Comparison of ENCODE assay signal across 8 cellular contexts in the genomic region with DNA sequence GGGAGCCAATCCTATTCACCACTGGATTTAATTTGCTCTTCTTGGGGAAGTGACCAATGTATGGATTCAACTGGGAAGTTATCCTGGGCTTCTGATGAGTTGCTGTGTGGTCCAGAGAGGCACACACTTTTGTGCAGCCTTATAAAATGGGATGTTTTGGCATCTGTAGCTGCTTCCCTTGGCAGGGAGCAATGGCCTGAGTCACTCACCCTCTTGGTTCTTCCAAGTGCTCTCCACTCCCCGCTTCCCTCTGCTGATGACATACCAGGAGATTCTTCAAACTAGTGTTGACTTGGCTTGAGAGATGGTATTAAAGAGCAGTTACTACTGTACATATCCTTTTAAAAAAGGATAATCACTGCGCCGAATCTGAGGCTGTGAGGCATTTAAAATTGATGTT.
DNase-seq lines count a peak whose midpoint lies in the region; TF ChIP-seq lines count a peak whose summit lies in the region.
"Had no signal": no experiment of that assay in that cellular context is flagged by ENCODE, and none has a peak within 500 bp of the region (broad histone marks: within the 10 kb centered on the region; RNA-seq: fewer than 3 reads in every experiment).

No MANE protein-coding gene starts in this region.

- no peaks in the 10 kb centered on the region for H3K27me3 Mint-ChIP-seq in H9 (ENCODE audit: low read depth)
- H3K27me3 Mint-ChIP-seq in glutamatergic neuron (ENCODE audit: unreplicated experiment), result peaks cover 3% of the 10 kb centered on the region

- H3K23me2 ChIP-seq in H9 (ENCODE audit: insufficient read length, low read depth, low read length, poor library complexity, severe bottlenecking), result no peaks in the 10 kb centered on the region

- H3K23ac ChIP-seq in H9 (ENCODE audit: insufficient read length, low read depth, low read length), result no peak overlapping the region

- H3K79me2 ChIP-seq in H9 (ENCODE audit: insufficient read depth, low read length), result peaks cover 88% of the 10 kb centered on the region

- no peak overlapping the region for H2AFZ ChIP-seq in H9 (ENCODE audit: low read length)

- no peak overlapping the region for H3K4me3 Mint-ChIP-seq in H9
- no peak overlapping the region for H3K4me3 Mint-ChIP-seq in glutamatergic neuron (ENCODE audit: unreplicated experiment)

- no peaks in the 10 kb centered on the region for H3K79me1 ChIP-seq in H9 (ENCODE audit: insufficient read depth, low read depth, low read length, poor library complexity, severe bottlenecking)

- H3K56ac ChIP-seq in H9 (ENCODE audit: insufficient read length, low read depth, low read length), result no peak overlapping the region

- peaks cover 2% of the 10 kb centered on the region for H4K20me1 ChIP-seq in H9 (ENCODE audit: control insufficient read depth, insufficient read depth, insufficient read length)

- H2BK120ac ChIP-seq in H9 (ENCODE audit: low read depth, low read length, poor library complexity, severe bottlenecking), result no peak overlapping the region

- H3K9me3 Mint-ChIP-seq in H9, result no peaks in the 10 kb centered on the region
- H3K9me3 Mint-ChIP-seq in glutamatergic neuron (ENCODE audit: unreplicated experiment), result no peaks in the 10 kb centered on the region

- H3K4me1 Mint-ChIP-seq in H9 (peaks cover 78 to 84% of the 10 kb centered on the region in 2 experiments), glutamatergic neuron (ENCODE audit: low read depth, unreplicated experiment) (peaks cover 35% of the 10 kb centered on the region)

- H3K9ac ChIP-seq in H9 (ENCODE audit: extremely low read depth, insufficient read length, low read length), result no peak overlapping the region

- no peak overlapping the region for H2BK20ac ChIP-seq in H9 (ENCODE audit: low read depth, low read length, poor library complexity, severe bottlenecking)

- peak overlapping the region in 2 of 3 experiments; percentile 5 to 78; a peak in 2 of 7 replicates for H3K27ac Mint-ChIP-seq in H9
- H3K27ac Mint-ChIP-seq in glutamatergic neuron (ENCODE audit: unreplicated experiment), result peak overlapping the region; percentile 48

- H3T11ph ChIP-seq in H9 (ENCODE audit: low read length), result no peak overlapping the region

- H3K27me3 ChIP-seq in H9 (ENCODE audit: insufficient read depth, low read length), result no peaks in the 10 kb centered on the region

- H2BK5ac ChIP-seq in H9 (ENCODE audit: insufficient read length, low read length), result no peak overlapping the region

- DNase-seq in H9 (no peak), amniotic epithelial cell (ENCODE audit: low read depth) (peak; percentile 51), glutamatergic neuron (no peak), superior temporal gyrus (ENCODE audit: extremely low spot score) (peak; percentile 40), Kasumi-1 (lab: John Stamatoyannopoulos, UW) (no peak), DMS79 (lab: John Stamatoyannopoulos, UW) (no peak)
- DNase-seq in activated effector memory CD4-positive, alpha-beta T cell treated with anti-CD3 and anti-CD28 coated beads, Interleukin-2, amount 50 U/mL, for 16 hours, result no peak
- DNase-seq: activated naive CD4-positive, alpha-beta T cell had no signal

- H3K4me1 ChIP-seq in H9 (ENCODE audit: insufficient read depth, low read length), result peaks cover 19% of the 10 kb centered on the region; the same call in 1 of the 2 replicates

- no peak overlapping the region for H3K18ac ChIP-seq in H9 (ENCODE audit: insufficient read length, low read depth, low read length)

- no peak overlapping the region for H2BK12ac ChIP-seq in H9 (ENCODE audit: insufficient read length, low read depth, low read length)

- H4K91ac ChIP-seq in H9 (ENCODE audit: insufficient read length, low read depth, low read length), result no peak overlapping the region

- H3K27ac ChIP-seq in H9 (ENCODE audit: insufficient read length, low read depth, low read length), result no peak overlapping the region

- no peak overlapping the region for H4K8ac ChIP-seq in H9 (replicated peaks; ENCODE audit: insufficient read length, low read depth, low read length)

- H3K14ac ChIP-seq in H9 (ENCODE audit: insufficient read depth, low read length), result no peak overlapping the region

- no peak overlapping the region for H3K4ac ChIP-seq in H9 (ENCODE audit: low read depth, low read length)

- H3K36me3 Mint-ChIP-seq in H9 (ENCODE audit: insufficient read depth in 1 of 3, low read depth in 3 of 3), result peaks cover 0 to 13% (median 0%) of the 10 kb centered on the region in 3 experiments; a peak in 3 of 7 replicates
- H3K36me3 Mint-ChIP-seq in glutamatergic neuron (ENCODE audit: unreplicated experiment), result peaks cover 4% of the 10 kb centered on the region

- WGBS in H9 (ENCODE audit: extremely low coverage, insufficient read length, low lambda C conversion rate), result no CpG with 5 or more reads among the region's 3 CpGs

- H3K4me2 ChIP-seq in H9 (ENCODE audit: insufficient read depth, insufficient read length, low read length), result no peak overlapping the region

- H2AK5ac ChIP-seq in H9 (ENCODE audit: insufficient read length, low read length), result no peak overlapping the region

- H3K9me3 ChIP-seq in H9 (ENCODE audit: control insufficient read depth, low read depth, low read length), result no peaks in the 10 kb centered on the region

- no peak overlapping the region for H2BK15ac ChIP-seq in H9 (ENCODE audit: low read depth, low read length)

- TF ChIP-seq CTCF in H9 (conservative IDR thresholded peaks at IDR 0.05) (no peak), glutamatergic neuron (IDR thresholded peaks at IDR 0.05; ENCODE audit: partially characterized antibody, unreplicated experiment) (no peak)

- no peak overlapping the region for H4K5ac ChIP-seq in H9 (ENCODE audit: insufficient read length, low read depth, low read length)

Comparison
In these comparisons a context has a peak if more than half of its experiments do, and no peak if none do; other contexts are left out.
1. DNase-seq: peak in amniotic epithelial cell (single experiment) and superior temporal gyrus (single experiment); none in H9 (single experiment), glutamatergic neuron (single experiment), Kasumi-1 (0 of 2), DMS79 (single experiment) and activated effector memory CD4-positive, alpha-beta T cell treated with anti-CD3 and anti-CD28 coated beads, Interleukin-2, amount 50 U/mL, for 16 hours (single experiment).